In the genomic region with DNA sequence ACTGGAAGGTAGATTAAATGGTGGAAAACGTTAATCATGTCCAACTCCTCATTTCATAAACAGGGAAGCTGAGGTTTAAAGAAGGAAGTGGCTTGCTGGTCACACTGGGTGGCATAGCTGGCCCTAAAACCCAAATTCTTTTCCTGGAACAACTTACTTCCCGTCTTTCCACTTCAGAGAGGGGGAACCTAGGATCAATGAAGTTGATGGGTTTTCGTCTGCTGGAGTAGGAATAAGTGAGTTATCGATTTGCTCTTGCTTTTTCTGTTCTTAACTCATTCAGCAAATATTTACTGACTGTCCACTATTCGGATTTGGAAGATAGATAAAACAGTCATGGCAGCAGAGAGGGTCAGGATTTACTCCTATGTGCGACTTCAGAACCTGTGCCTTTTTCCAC, we compare ENCODE assay signal across 12 cellular contexts. TPM values are rescaled to one million over a fixed set of nuclear protein-coding genes. Genes with fewer than 3 reads are reported as not detected.
DNase-seq lines count a peak whose midpoint lies in the region; ATAC-seq and TF ChIP-seq lines count a peak whose summit lies in the region.
"Had no signal": no experiment of that assay in that cellular context is flagged by ENCODE, and none has a peak within 500 bp of the region (broad histone marks: within the 10 kb centered on the region; RNA-seq: fewer than 3 reads in every experiment).

No MANE protein-coding gene starts in this region.

- H3K27ac ChIP-seq in Panc1 (ENCODE audit: low read length) (peak overlapping the region; percentile 93; the same call in 1 of the 2 replicates), lower lobe of right lung (peak overlapping the region; percentile 92)
- no peak overlapping the region for H3K27ac ChIP-seq in CD4-positive, alpha-beta T cell (ENCODE audit: low read depth, low read length)
- H3K27ac ChIP-seq in CD8-positive, alpha-beta T cell (ENCODE audit: low read depth, low read length), result no peak overlapping the region

- intact Hi-C loops in Caco-2 (cut with micrococcal nuclease; ENCODE audit: unreplicated experiment), result no loop called here
- intact Hi-C loops in Panc1 (cut with micrococcal nuclease; ENCODE audit: unreplicated experiment), result loop anchor here (2.0 kb wide), 1 partner anchor 75 kb away; no protein-coding TSS in a partner anchor
- intact Hi-C loops in lower lobe of right lung (cut with DNase I), result no loop called here
- intact Hi-C loops in CD4-positive, alpha-beta T cell (cut with DNase I, micrococcal nuclease), result loop anchor here (1.0 to 2.0 kb wide), 5 partner anchors 45 to 410 kb away; no protein-coding TSS in a partner anchor
- intact Hi-C loops in CD8-positive, alpha-beta T cell (cut with DNase I, micrococcal nuclease), result loop anchor here (1.0 to 10.0 kb wide), 7 partner anchors 76 to 613 kb away; a partner anchor contains a TSS

- no peaks in the 10 kb centered on the region for H3K9me3 Mint-ChIP-seq in Caco-2 (ENCODE audit: unreplicated experiment)
- H3K9me3 Mint-ChIP-seq in CD4-positive, alpha-beta T cell, result no peaks in the 10 kb centered on the region
- no peaks in the 10 kb centered on the region for H3K9me3 Mint-ChIP-seq in CD8-positive, alpha-beta T cell
- no peaks in the 10 kb centered on the region for H3K9me3 Mint-ChIP-seq in activated T-cell treated with anti-CD3 and anti-CD28 coated beads, Interleukin-2, amount 50 U/mL, for 4 hours
- H3K9me3 Mint-ChIP-seq: HFFc6; stimulated activated memory B cell treated with anti-CD40 and anti-IgM and Interleukin-4, amounts not matched to agents 10 μg/mL and 1 μg/mL and 100 μg/mL, for 72 hours had no signal

- ATAC-seq in Panc1 (no peak), lower lobe of right lung (no peak)
- ATAC-seq in CD4-positive, alpha-beta T cell (ENCODE audit: poor library complexity), result no peak
- ATAC-seq in CD8-positive, alpha-beta T cell, result no peak
- ATAC-seq in activated T-cell treated with anti-CD3 and anti-CD28 coated beads, Interleukin-2, amount 50 U/mL, for 4 hours, result no peak
- ATAC-seq: stimulated activated memory B cell treated with anti-CD40 and anti-IgM and Interleukin-4, amounts not matched to agents 10 μg/mL and 1 μg/mL and 100 μg/mL, for 72 hours had no signal

- no TSS peak for BruUV-seq in Caco-2 (replicated peaks; lab: Mats Ljungman, UMichigan)
- BruUV-seq in Panc1 (replicated peaks; lab: Mats Ljungman, UMichigan), result no TSS peak

- H3K27me3 ChIP-seq in Caco-2 (replicated peaks; ENCODE audit: control insufficient read depth, insufficient read depth, low read length) (no peaks in the 10 kb centered on the region), Panc1 (ENCODE audit: control insufficient read depth, insufficient read depth, low read length) (no peaks in the 10 kb centered on the region), lower lobe of right lung (ENCODE audit: low read depth) (no peaks in the 10 kb centered on the region)
- H3K27me3 ChIP-seq in CD4-positive, alpha-beta T cell (ENCODE audit: control insufficient read depth, insufficient read depth, low read length), result no peaks in the 10 kb centered on the region
- no peaks in the 10 kb centered on the region for H3K27me3 ChIP-seq in CD8-positive, alpha-beta T cell (ENCODE audit: insufficient read depth, low read length)

- H3K4me3 Mint-ChIP-seq in Caco-2 (ENCODE audit: unreplicated experiment), result no peak overlapping the region
- H3K4me3 Mint-ChIP-seq in CD4-positive, alpha-beta T cell, result no peak overlapping the region
- no peak overlapping the region for H3K4me3 Mint-ChIP-seq in CD8-positive, alpha-beta T cell
- H3K4me3 Mint-ChIP-seq in activated T-cell treated with anti-CD3 and anti-CD28 coated beads, Interleukin-2, amount 50 U/mL, for 4 hours, result no peak overlapping the region

- H3K27ac Mint-ChIP-seq in Caco-2 (ENCODE audit: unreplicated experiment), result peak overlapping the region; percentile 91
- H3K27ac Mint-ChIP-seq in CD4-positive, alpha-beta T cell, result no peak overlapping the region
- no peak overlapping the region for H3K27ac Mint-ChIP-seq in CD8-positive, alpha-beta T cell

- POLR2A ChIA-PET in Caco-2 (lab: Charles Lee) (interaction anchor here (0.6 to 10.3 kb wide), 10 partner anchors 9 to 75 kb away, joined by 3 to 229 read pairs (median 6); a partner anchor contains a TSS), Panc1 (lab: Charles Lee) (no interaction called here)
- POLR2A ChIA-PET in CD4-positive, alpha-beta T cell (lab: Charles Lee), result interaction anchor here (2.6 to 6.8 kb wide), 2 partner anchors 45 to 55 kb away, joined by 30 to 78 read pairs; a partner anchor contains a TSS
- POLR2A ChIA-PET in CD8-positive, alpha-beta T cell (lab: Charles Lee), result interaction anchor here (2.0 kb wide), 1 partner anchor 54 kb away, joined by 30 read pairs; a partner anchor contains a TSS

- H3K36me3 Mint-ChIP-seq in Caco-2 (ENCODE audit: insufficient read depth, unreplicated experiment), result peaks cover 23% of the 10 kb centered on the region
- H3K36me3 Mint-ChIP-seq in CD4-positive, alpha-beta T cell (ENCODE audit: low read depth), result peaks cover 28% of the 10 kb centered on the region
- peaks cover 34% of the 10 kb centered on the region for H3K36me3 Mint-ChIP-seq in CD8-positive, alpha-beta T cell
- H3K36me3 Mint-ChIP-seq in activated T-cell treated with anti-CD3 and anti-CD28 coated beads, Interleukin-2, amount 50 U/mL, for 4 hours (ENCODE audit: insufficient read depth), result peaks cover 12% of the 10 kb centered on the region

- CTCF ChIA-PET in Caco-2 (lab: Charles Lee), result interaction anchor here (0.7 to 8.0 kb wide), 11 partner anchors 9 to 409 kb away, joined by 3 to 134 read pairs (median 8); a partner anchor contains a TSS
- CTCF ChIA-PET in Panc1 (lab: Charles Lee), result no interaction called here
- CTCF ChIA-PET in CD4-positive, alpha-beta T cell (lab: Charles Lee), result interaction anchor here (2.0 to 5.7 kb wide), 4 partner anchors 12 to 409 kb away, joined by 8 to 116 read pairs (median 52); no protein-coding TSS in a partner anchor
- CTCF ChIA-PET in CD8-positive, alpha-beta T cell (lab: Charles Lee), result interaction anchor here (0.7 to 21.3 kb wide), 16 partner anchors 10 to 409 kb away, joined by 3 to 490 read pairs (median 10); no protein-coding TSS in a partner anchor

- H3K4me3 ChIP-seq in Caco-2 (ENCODE audit: low read depth, low read length) (no peak overlapping the region), Panc1 (ENCODE audit: low read depth in 2 of 2, low read length in 2 of 2) (no peak overlapping the region), lower lobe of right lung (peak overlapping the region; percentile 87)
- no peak overlapping the region for H3K4me3 ChIP-seq in CD8-positive, alpha-beta T cell (ENCODE audit: low read depth, low read length)

- in situ Hi-C loops in Panc1 (cut with HindIII; ENCODE audit: low pct_unique_long_range_greater_than_20kb, low sequenced_read_pairs), result no loop called here

- TF ChIP-seq CTCF in Caco-2 (IDR thresholded peaks at IDR 0.05; ENCODE audit: insufficient read depth in 1 of 2, low read depth in 1 of 2, low read length in 1 of 2, severe bottlenecking in 1 of 2, unreplicated experiment in 1 of 2), result no peak
- TF ChIP-seq CTCF in Panc1 (IDR thresholded peaks at IDR 0.05), result no peak
- TF ChIP-seq CTCF in lower lobe of right lung (IDR thresholded peaks at IDR 0.05), result no peak
- no peak for TF ChIP-seq CTCF in CD4-positive, alpha-beta T cell (IDR thresholded peaks at IDR 0.05)
- TF ChIP-seq CTCF in CD8-positive, alpha-beta T cell (IDR thresholded peaks at IDR 0.05), result no peak

- peaks cover 46% of the 10 kb centered on the region for H3K4me1 Mint-ChIP-seq in Caco-2 (ENCODE audit: low read depth, unreplicated experiment)
- peaks cover 38% of the 10 kb centered on the region for H3K4me1 Mint-ChIP-seq in CD4-positive, alpha-beta T cell (ENCODE audit: low read depth)
- peaks cover 42% of the 10 kb centered on the region for H3K4me1 Mint-ChIP-seq in CD8-positive, alpha-beta T cell (ENCODE audit: low read depth)
- H3K4me1 Mint-ChIP-seq in activated T-cell treated with anti-CD3 and anti-CD28 coated beads, Interleukin-2, amount 50 U/mL, for 4 hours (ENCODE audit: low read depth), result peaks cover 40% of the 10 kb centered on the region

- H3K4me1 ChIP-seq in Caco-2 (peaks cover 56% of the 10 kb centered on the region), Panc1 (ENCODE audit: control insufficient read depth, insufficient read depth, low read length) (peaks cover 27% of the 10 kb centered on the region), lower lobe of right lung (peaks cover 73% of the 10 kb centered on the region)
- peaks cover 21% of the 10 kb centered on the region for H3K4me1 ChIP-seq in CD8-positive, alpha-beta T cell (ENCODE audit: insufficient read depth, low read length)

- H3K36me3 ChIP-seq in Caco-2 (ENCODE audit: control insufficient read depth, insufficient read depth, low read length), result peaks cover 4% of the 10 kb centered on the region
- H3K36me3 ChIP-seq in Panc1 (ENCODE audit: control insufficient read depth, insufficient read depth, low read length), result no peaks in the 10 kb centered on the region; the same call in 1 of the 2 replicates
- H3K36me3 ChIP-seq in lower lobe of right lung, result peaks cover 17% of the 10 kb centered on the region
- H3K36me3 ChIP-seq in CD8-positive, alpha-beta T cell (ENCODE audit: insufficient read depth, low read length), result peaks cover 4% of the 10 kb centered on the region

- DNase-seq in Caco-2 (no peak), Panc1 (ENCODE audit: low read depth, low spot score) (no peak), lower lobe of right lung (no peak)
- DNase-seq in CD4-positive, alpha-beta T cell, result no peak
- no peak for DNase-seq in CD8-positive, alpha-beta T cell
- DNase-seq in activated T-cell treated with anti-CD3 and anti-CD28 coated beads, Interleukin-2, amount 50 U/mL, for 4 hours, result no peak
- DNase-seq: HFFc6; NCI-H1436; NCI-H510A treated with DMSO at 0.1 percent for 48 hours; stimulated activated CD4-positive, alpha-beta T cell treated with anti-CD3 and anti-CD28 coated beads, Interleukin-2, amount 100 ng/mL, for 48 hours had no signal

- H3K27me3 Mint-ChIP-seq in Caco-2 (ENCODE audit: insufficient read depth, unreplicated experiment), result no peaks in the 10 kb centered on the region
- H3K27me3 Mint-ChIP-seq in CD4-positive, alpha-beta T cell, result no peaks in the 10 kb centered on the region
- H3K27me3 Mint-ChIP-seq in CD8-positive, alpha-beta T cell (ENCODE audit: low read depth), result no peaks in the 10 kb centered on the region
- H3K27me3 Mint-ChIP-seq in activated T-cell treated with anti-CD3 and anti-CD28 coated beads, Interleukin-2, amount 50 U/mL, for 4 hours (ENCODE audit: low read depth), result no peaks in the 10 kb centered on the region
- H3K27me3 Mint-ChIP-seq: stimulated activated memory B cell treated with anti-CD40 and anti-IgM and Interleukin-4, amounts not matched to agents 10 μg/mL and 1 μg/mL and 100 μg/mL, for 72 hours had no signal

- H3K9me3 ChIP-seq in Caco-2, result no peaks in the 10 kb centered on the region
- H3K9me3 ChIP-seq in Panc1 (ENCODE audit: control insufficient read depth, insufficient read depth, low read depth, low read length), result no peaks in the 10 kb centered on the region
- H3K9me3 ChIP-seq in lower lobe of right lung, result no peaks in the 10 kb centered on the region
- no peaks in the 10 kb centered on the region for H3K9me3 ChIP-seq in CD4-positive, alpha-beta T cell (ENCODE audit: control insufficient read depth, low read length)
- no peaks in the 10 kb centered on the region for H3K9me3 ChIP-seq in CD8-positive, alpha-beta T cell (ENCODE audit: low read length)

RNA-seq across cellular contexts. Expression of a gene that starts 1.2 kb away (rescaled TPM):
- total RNA-seq in Caco-2 (2022) (62.1 and 67.1 TPM in 2 replicates), Panc1 (2021; ENCODE audit: unreplicated experiment) (29.1 TPM), lower lobe of right lung (69.3 TPM)
- 38.8 TPM for polyA plus RNA-seq in Panc1 (2012; ENCODE audit: insufficient read length)
- 100 to 1,000 TPM in 1 of 2 experiments, 10 to 100 TPM in 1; 94.8 to 107 TPM for total RNA-seq in CD4-positive, alpha-beta T cell
- 100 to 1,000 TPM; 111 to 116 TPM for total RNA-seq in CD8-positive, alpha-beta T cell
- total RNA-seq in activated T-cell treated with anti-CD3 and anti-CD28 coated beads, Interleukin-2, amount 50 U/mL, for 4 hours, result 10 to 100 TPM; 36.4 to 37.4 (median 36.6) TPM

RNA-seq across cellular contexts. Expression of a gene that starts 13.6 kb away (rescaled TPM):
- total RNA-seq in Caco-2 (2022), result 227 and 242 TPM in 2 replicates
- 93.3 TPM for total RNA-seq in Panc1 (2021; ENCODE audit: unreplicated experiment)
- 63.5 TPM for polyA plus RNA-seq in Panc1 (2012; ENCODE audit: insufficient read length)
- total RNA-seq in lower lobe of right lung, result 259 TPM
- 1 to 10 TPM; 1.0 to 1.1 TPM for total RNA-seq in CD4-positive, alpha-beta T cell
- 1 to 10 TPM; 1.1 TPM for total RNA-seq in CD8-positive, alpha-beta T cell
- 100 to 1,000 TPM in 2 of 3 donors, 10 to 100 TPM in 1; 94.0 to 138 (median 102) TPM for total RNA-seq in activated T-cell treated with anti-CD3 and anti-CD28 coated beads, Interleukin-2, amount 50 U/mL, for 4 hours

RNA-seq across cellular contexts. Expression of a gene that starts 16.3 kb away (rescaled TPM):
- total RNA-seq in Caco-2 (2022) (not detected in 2 replicates), Panc1 (2021; ENCODE audit: unreplicated experiment) (not detected), lower lobe of right lung (not detected)
- polyA plus RNA-seq in Panc1 (2012; ENCODE audit: insufficient read length), result 0.80 TPM
- under 1 TPM in 1 of 2 experiments, not detected in 1; 0.36 TPM for total RNA-seq in CD4-positive, alpha-beta T cell
- total RNA-seq in CD8-positive, alpha-beta T cell, result under 1 TPM in 1 of 2 experiments, not detected in 1; 0.31 TPM
- not detected for total RNA-seq in activated T-cell treated with anti-CD3 and anti-CD28 coated beads, Interleukin-2, amount 50 U/mL, for 4 hours
- total RNA-seq: fibroblast of lung, HFFc6 had no signal

RNA-seq across cellular contexts. Expression of a gene that starts 46.3 kb away (rescaled TPM):
- total RNA-seq in Caco-2 (2022), result 71.0 and 74.3 TPM in 2 replicates
- 55.4 TPM for total RNA-seq in Panc1 (2021; ENCODE audit: unreplicated experiment)
- 64.1 TPM for polyA plus RNA-seq in Panc1 (2012; ENCODE audit: insufficient read length)
- total RNA-seq in lower lobe of right lung, result 82.2 TPM
- 10 to 100 TPM; 13.2 to 15.7 TPM for total RNA-seq in CD4-positive, alpha-beta T cell
- 10 to 100 TPM; 25.0 to 27.6 TPM for total RNA-seq in CD8-positive, alpha-beta T cell
- 10 to 100 TPM in 2 of 3 donors, 1 to 10 TPM in 1; 9.7 to 13.3 (median 12.5) TPM for total RNA-seq in activated T-cell treated with anti-CD3 and anti-CD28 coated beads, Interleukin-2, amount 50 U/mL, for 4 hours

RNA-seq across cellular contexts. Expression of a gene that starts 53.7 kb away (rescaled TPM):
- total RNA-seq in Caco-2 (2022) (not detected in 2 replicates), Panc1 (2021; ENCODE audit: unreplicated experiment) (0.15 TPM), lower lobe of right lung (not detected)
- polyA plus RNA-seq in Panc1 (2012; ENCODE audit: insufficient read length), result 0.31 TPM
- not detected for total RNA-seq in CD4-positive, alpha-beta T cell
- total RNA-seq in CD8-positive, alpha-beta T cell, result not detected
- total RNA-seq in activated T-cell treated with anti-CD3 and anti-CD28 coated beads, Interleukin-2, amount 50 U/mL, for 4 hours, result under 1 TPM in 2 of 3 donors, not detected in 1; 0.11 to 0.13 TPM
- total RNA-seq: HFFc6 had no signal

Comparison
In these comparisons a context has a peak if more than half of its experiments do, and no peak if none do; other contexts are left out.
1. H3K27ac ChIP-seq: peak in Panc1 (single experiment) and lower lobe of right lung (single experiment); none in CD4-positive, alpha-beta T cell (single experiment) and CD8-positive, alpha-beta T cell (single experiment).
2. RNA of a gene that starts 13.6 kb away (total RNA-seq): 259 TPM in lower lobe of right lung (single experiment), 227 to 242 TPM in Caco-2, 94.0 to 138 TPM in activated T-cell treated with anti-CD3 and anti-CD28 coated beads, Interleukin-2, amount 50 U/mL, for 4 hours and 93.3 TPM in Panc1 (single experiment); 1.0 to 1.1 TPM in CD4-positive, alpha-beta T cell and 1.1 TPM in CD8-positive, alpha-beta T cell; every median in the first group is over 10 times any median in the second.
3. intact Hi-C loops: an anchor here in Panc1 (2.0 kb wide), CD4-positive, alpha-beta T cell (1.0 to 2.0 kb wide) and CD8-positive, alpha-beta T cell (1.0 to 10.0 kb wide); none called in Caco-2 and lower lobe of right lung.